Comparison of ENCODE assay signal across 8 cellular contexts in the genomic region with DNA sequence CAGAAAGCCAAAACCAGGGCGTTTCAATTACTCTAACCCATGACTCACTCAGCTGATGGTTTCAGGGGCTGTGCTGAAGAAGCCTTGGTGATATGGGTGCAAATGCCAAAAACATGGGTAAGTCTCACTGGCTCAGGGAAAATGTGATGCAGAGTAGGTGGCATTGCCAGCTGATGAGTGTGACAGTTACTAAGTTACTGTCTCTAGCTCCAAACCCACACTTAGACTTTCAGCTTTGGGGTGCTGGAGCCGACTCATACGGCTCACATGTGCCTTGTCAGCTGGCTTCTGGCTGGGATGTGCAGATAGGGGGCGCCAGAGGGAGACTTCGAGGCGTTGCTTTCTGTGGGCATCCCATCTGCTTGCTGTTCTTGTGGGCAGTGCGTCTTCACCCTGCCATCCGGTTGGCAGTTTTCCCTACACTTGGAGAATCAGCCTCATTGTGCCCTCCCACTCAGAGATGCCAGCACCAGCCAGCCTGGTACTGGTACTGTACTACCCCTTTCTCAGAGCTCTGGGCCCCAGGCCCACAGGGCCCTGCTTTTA. TPM values are rescaled to one million over a fixed set of nuclear protein-coding genes. Genes with fewer than 3 reads are reported as not detected.
DNase-seq lines count a peak whose midpoint lies in the region; ATAC-seq and TF ChIP-seq lines count a peak whose summit lies in the region.

No MANE protein-coding gene starts in this region.

- no peaks in the 10 kb centered on the region for H3K36me3 ChIP-seq in OCI-LY3 (replicated peaks; ENCODE audit: low read depth, low read length)

- H4K20me1 ChIP-seq in OCI-LY3 (ENCODE audit: insufficient read depth, low read length), result no peaks in the 10 kb centered on the region

- no peaks in the 10 kb centered on the region for H3K36me3 Mint-ChIP-seq in activated T-helper 2 cell treated with anti-CD3 and anti-CD28 coated beads, Interferon-gamma antibody, Interleukin-2, Interleukin-4, amounts not matched to agents 10 μg/mL and 5 μg/mL and 100 μg/mL, durations not matched to agents 14 hours and 24 hours and 36 hours (ENCODE audit: low read depth)

- peak overlapping the region; percentile 46 for H3K4me2 ChIP-seq in OCI-LY3 (ENCODE audit: low read length)

- peaks cover 43% of the 10 kb centered on the region for H3K27me3 Mint-ChIP-seq in activated T-helper 2 cell treated with anti-CD3 and anti-CD28 coated beads, Interferon-gamma antibody, Interleukin-2, Interleukin-4, amounts not matched to agents 10 μg/mL and 5 μg/mL and 100 μg/mL, durations not matched to agents 14 hours and 24 hours and 36 hours (ENCODE audit: low read depth)

- intact Hi-C loops in activated T-helper 2 cell treated with anti-CD3 and anti-CD28 coated beads, Interferon-gamma antibody, Interleukin-2, Interleukin-4, amounts not matched to agents 10 μg/mL and 5 μg/mL and 100 μg/mL, durations not matched to agents 14 hours and 24 hours and 36 hours (cut with micrococcal nuclease), result loop anchor here (1.0 to 5.0 kb wide), 2 partner anchors 22 to 55 kb away; no protein-coding TSS in a partner anchor
- intact Hi-C loops in left ventricle myocardium superior (cut with micrococcal nuclease), result no loop called here

- DNase-seq in NK-92 treated with Interleukin-12 subunit alpha and Interleukin-12 subunit beta, amount 100 ng/mL, for 24 hours (lab: John Stamatoyannopoulos, UW), result peak; percentile 43
- DNase-seq in NK-92 (lab: John Stamatoyannopoulos, UW; ENCODE audit: unreplicated experiment) (no peak), left ventricle myocardium superior (peak; percentile 70)
- peak; percentile 58 for DNase-seq in activated T-helper 2 cell treated with anti-CD3 and anti-CD28 coated beads, Interferon-gamma antibody, Interleukin-2, Interleukin-4, amounts not matched to agents 10 μg/mL and 5 μg/mL and 100 μg/mL, durations not matched to agents 14 hours and 24 hours and 36 hours (ENCODE audit: low spot score)
- DNase-seq in stimulated activated CD4-positive, alpha-beta T cell treated with anti-CD3 and anti-CD28 coated beads, Interleukin-1b, Interleukin-23, amount 100 ng/mL, for 24 hours (ENCODE audit: low read depth in 4 of 4, low spot score in 1 of 4), result peak; percentile 38 to 76 (median 59)

- no peak overlapping the region for H3K27ac ChIP-seq in OCI-LY3 (ENCODE audit: low read length)

- H3K27ac Mint-ChIP-seq in activated T-helper 2 cell treated with anti-CD3 and anti-CD28 coated beads, Interferon-gamma antibody, Interleukin-2, Interleukin-4, amounts not matched to agents 10 μg/mL and 5 μg/mL and 100 μg/mL, durations not matched to agents 14 hours and 24 hours and 36 hours, result no peak overlapping the region

- H3K4me1 ChIP-seq in OCI-LY3 (ENCODE audit: low read length), result peaks cover 12% of the 10 kb centered on the region

- H3K9ac ChIP-seq in OCI-LY3 (ENCODE audit: low read length), result no peak overlapping the region

- H3K4me1 Mint-ChIP-seq in activated T-helper 2 cell treated with anti-CD3 and anti-CD28 coated beads, Interferon-gamma antibody, Interleukin-2, Interleukin-4, amounts not matched to agents 10 μg/mL and 5 μg/mL and 100 μg/mL, durations not matched to agents 14 hours and 24 hours and 36 hours (ENCODE audit: low read depth), result peaks cover 4% of the 10 kb centered on the region

- H3K9me3 ChIP-seq in OCI-LY3 (ENCODE audit: insufficient read depth, low read length), result no peaks in the 10 kb centered on the region

- no peak overlapping the region for H3K4me3 Mint-ChIP-seq in activated T-helper 2 cell treated with anti-CD3 and anti-CD28 coated beads, Interferon-gamma antibody, Interleukin-2, Interleukin-4, amounts not matched to agents 10 μg/mL and 5 μg/mL and 100 μg/mL, durations not matched to agents 14 hours and 24 hours and 36 hours (ENCODE audit: low read depth)

- peak overlapping the region; percentile 51; the same call in 1 of the 2 replicates for H2AFZ ChIP-seq in OCI-LY3 (ENCODE audit: low read depth, low read length)

- H3K4me3 ChIP-seq in OCI-LY3 (ENCODE audit: low read length), result no peak overlapping the region

- H3K79me2 ChIP-seq in OCI-LY3 (ENCODE audit: low read length), result no peaks in the 10 kb centered on the region

- peaks cover 42% of the 10 kb centered on the region for H3K27me3 ChIP-seq in OCI-LY3 (ENCODE audit: low read depth, low read length)

- TF ChIP-seq CTCF in OCI-LY3 (IDR thresholded peaks at IDR 0.05; ENCODE audit: low read depth, low read length), result peak; percentile 77

- peak; percentile 52 for ATAC-seq in left ventricle myocardium superior
- ATAC-seq in GM18873 (IDR thresholded peaks at IDR 0.05; ENCODE audit: low FRiP score, unreplicated experiment), result no peak
- ATAC-seq in GM18517 (IDR thresholded peaks at IDR 0.05; ENCODE audit: unreplicated experiment), result no peak

- no peaks in the 10 kb centered on the region for H3K9me3 Mint-ChIP-seq in activated T-helper 2 cell treated with anti-CD3 and anti-CD28 coated beads, Interferon-gamma antibody, Interleukin-2, Interleukin-4, amounts not matched to agents 10 μg/mL and 5 μg/mL and 100 μg/mL, durations not matched to agents 14 hours and 24 hours and 36 hours

RNA-seq across cellular contexts. Expression of a gene that starts 11.1 kb away (rescaled TPM):
- total RNA-seq in activated T-helper 2 cell treated with anti-CD3 and anti-CD28 coated beads, Interferon-gamma antibody, Interleukin-2, Interleukin-4, amounts not matched to agents 10 μg/mL and 5 μg/mL and 100 μg/mL, durations not matched to agents 14 hours and 24 hours and 36 hours, result 4.2 and 4.7 TPM in 2 replicates
- total RNA-seq in left ventricle myocardium superior, result 0.69 TPM

RNA-seq across cellular contexts. Expression of a gene that starts 30.2 kb away (rescaled TPM):
- total RNA-seq in activated T-helper 2 cell treated with anti-CD3 and anti-CD28 coated beads, Interferon-gamma antibody, Interleukin-2, Interleukin-4, amounts not matched to agents 10 μg/mL and 5 μg/mL and 100 μg/mL, durations not matched to agents 14 hours and 24 hours and 36 hours, result not detected in 2 replicates
- total RNA-seq in left ventricle myocardium superior, result not detected

RNA-seq across cellular contexts. Expression of a gene that starts 52.5 kb away (rescaled TPM):
- total RNA-seq in activated T-helper 2 cell treated with anti-CD3 and anti-CD28 coated beads, Interferon-gamma antibody, Interleukin-2, Interleukin-4, amounts not matched to agents 10 μg/mL and 5 μg/mL and 100 μg/mL, durations not matched to agents 14 hours and 24 hours and 36 hours, result 0.28 and 0.34 TPM in 2 replicates
- not detected for total RNA-seq in left ventricle myocardium superior
